ENCODE assay signal across 24 cellular contexts in genomic region chr5:163357636-163358035, GRCh38.
"Had no signal": no experiment of that assay in that cellular context is flagged by ENCODE, and none has a peak within 500 bp of the region (broad histone marks: within the 10 kb centered on the region; RNA-seq: fewer than 3 reads in every experiment).

No MANE protein-coding gene starts in this region.

- H2AFZ ChIP-seq: neural progenitor cell had no signal

- H3K36me3 ChIP-seq: neural progenitor cell, ovary, prostate gland, right lobe of liver, sigmoid colon, stomach, thoracic aorta, thyroid gland, tibial nerve, upper lobe of left lung, vagina had no signal

- DNase-seq: natural killer cell; occipital lobe; ovary; right cardiac atrium; right lobe of liver; sigmoid colon; small intestine; stimulated activated CD4-positive, alpha-beta T cell treated with anti-CD3 and anti-CD28 coated beads, Interleukin-15, amount 100 ng/mL, for 24 hours; stimulated activated CD4-positive, alpha-beta T cell treated with anti-CD3 and anti-CD28 coated beads, Interleukin-2, amount 100 ng/mL, for 24 hours; stimulated activated CD4-positive, alpha-beta T cell treated with anti-CD3 and anti-CD28 coated beads, Interleukin-2, amount 100 ng/mL, for 48 hours; stimulated activated CD4-positive, alpha-beta T cell treated with anti-CD3 and anti-CD28 coated beads, Interleukin-4, amount 100 ng/mL, for 24 hours; stimulated activated naive B cell treated with anti-CD40 and anti-IgM and Interleukin-4, amounts not matched to agents 10 μg/mL and 1 μg/mL and 100 μg/mL, for 72 hours; stimulated activated naive CD4-positive, alpha-beta T cell treated with Interleukin-2 at 50 U/mL for 16 hours; stomach; thyroid gland; trophoblast cell; upper lobe of left lung had no signal

- H3K4me3 ChIP-seq: neural progenitor cell, ovary, prostate gland, right lobe of liver, sigmoid colon, stomach, thoracic aorta, thyroid gland, tibial nerve, upper lobe of left lung, vagina had no signal

- H3K9ac ChIP-seq: neural progenitor cell had no signal

- H3K4me2 ChIP-seq: neural progenitor cell had no signal

- H3K27me3 ChIP-seq: neural progenitor cell, ovary, right lobe of liver, sigmoid colon, stomach, thyroid gland, tibial nerve, upper lobe of left lung, vagina had no signal

- FAIRE-seq: small intestine, urothelium cell line had no signal

- H3K27ac ChIP-seq: neural progenitor cell, ovary, prostate gland, right lobe of liver, sigmoid colon, stomach, thoracic aorta, thyroid gland, tibial nerve, upper lobe of left lung, vagina had no signal

- H3K9me3 ChIP-seq: ovary, prostate gland, right lobe of liver, sigmoid colon, stomach, thoracic aorta, thyroid gland, tibial nerve, upper lobe of left lung, vagina had no signal

- H3K4me1 ChIP-seq: neural progenitor cell, prostate gland, right lobe of liver, sigmoid colon, stomach, thyroid gland, tibial nerve, upper lobe of left lung, vagina had no signal

- ATAC-seq: natural killer cell; right cardiac atrium; right lobe of liver; stimulated activated effector memory CD8-positive, alpha-beta T cell treated with anti-CD3 and anti-CD28 coated beads, Interleukin-12 subunit alpha, Interleukin-12 subunit beta, amount 100 ng/mL, for 72 hours; stimulated activated naive B cell treated with anti-CD40 and anti-IgM and Interleukin-4, amounts not matched to agents 10 μg/mL and 1 μg/mL and 100 μg/mL, for 72 hours had no signal
